In the genomic region with DNA sequence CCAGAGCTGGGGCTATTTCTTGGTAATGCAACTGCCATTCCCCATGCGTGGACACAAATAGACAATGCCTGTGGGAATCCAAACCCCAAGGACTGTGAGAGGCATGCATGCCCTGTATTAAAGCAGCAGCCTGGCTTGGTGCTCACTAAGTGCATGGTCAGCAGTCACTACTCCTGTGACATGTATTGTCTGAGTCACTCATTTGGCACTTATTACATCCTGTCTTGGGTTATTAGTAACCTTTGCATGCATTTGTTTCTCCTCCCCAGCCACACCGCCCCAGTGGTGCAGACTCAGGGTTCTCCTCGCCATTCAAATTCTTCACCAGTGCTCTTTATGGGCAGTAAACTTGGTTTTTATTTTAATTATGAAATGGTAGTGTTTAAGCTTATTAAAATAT, we compare ENCODE assay signal across 8 cellular contexts. TPM values are rescaled to one million over a fixed set of nuclear protein-coding genes. Genes with fewer than 3 reads are reported as not detected.
DNase-seq lines count a peak whose midpoint lies in the region; ATAC-seq and TF ChIP-seq lines count a peak whose summit lies in the region.

No MANE protein-coding gene starts in this region.

- H3K27me3 ChIP-seq in PC-9 (ENCODE audit: insufficient read depth, low read depth) (no peaks in the 10 kb centered on the region), thoracic aorta (replicated peaks; ENCODE audit: insufficient read depth) (no peaks in the 10 kb centered on the region)

- H3K9me2 ChIP-seq in PC-9 (ENCODE audit: insufficient read depth), result no peaks in the 10 kb centered on the region

- peaks cover 5% of the 10 kb centered on the region for H3K4me1 ChIP-seq in HEK293 (ENCODE audit: control insufficient read depth, insufficient read depth, low read length)
- H3K4me1 ChIP-seq in PC-9 (replicated peaks; ENCODE audit: insufficient read depth), result peaks cover 77% of the 10 kb centered on the region
- H3K4me1 ChIP-seq in thoracic aorta (ENCODE audit: control insufficient read depth in 1 of 2, low read depth in 2 of 2), result peaks cover 0 to 16% of the 10 kb centered on the region in 2 donors

- H3K27ac ChIP-seq in HEK293 (ENCODE audit: extremely low read depth, low read depth, low read length) (no peak overlapping the region), PC-9 (peak overlapping the region; percentile 97), thoracic aorta (no peak overlapping the region)

- no TSS peak for BruUV-seq in PC-9 (replicated peaks; lab: Mats Ljungman, UMichigan)

- H3K4me3 ChIP-seq in GM12865 (ENCODE audit: low read depth, low read length) (no peak overlapping the region), HEK293 (ENCODE audit: low read depth, low read length) (no peak overlapping the region), PC-9 (peak overlapping the region; percentile 17; the same call in 1 of the 2 replicates), fibroblast of villous mesenchyme (ENCODE audit: low read depth, low read length) (no peak overlapping the region), thoracic aorta (no peak overlapping the region)

- TF ChIP-seq CTCF in GM12865 (IDR thresholded peaks at IDR 0.05; ENCODE audit: insufficient read depth, low read depth, low read length, missing control alignments), result no peak
- no peak for TF ChIP-seq CTCF in HEK293 (tag by site-specific recombination; IDR thresholded peaks at IDR 0.05)
- TF ChIP-seq CTCF in PC-9 (conservative IDR thresholded peaks at IDR 0.05), result no peak; the same call in 1 of the 2 replicates
- TF ChIP-seq CTCF in fibroblast of villous mesenchyme (IDR thresholded peaks at IDR 0.05; ENCODE audit: insufficient read depth, low read depth, low read length), result no peak
- TF ChIP-seq CTCF in thoracic aorta (IDR thresholded peaks at IDR 0.05), result no peak

- POLR2A ChIA-PET in HEK293 (lab: Yijun Ruan, JAX), result no interaction called here
- POLR2A ChIA-PET in PC-9 (lab: Charles Lee; ENCODE audit: unreplicated experiment), result no interaction called here

- H3K36me3 ChIP-seq in HEK293 (ENCODE audit: control insufficient read depth in 2 of 2, insufficient read depth in 1 of 2, low read length in 2 of 2) (no peaks in the 10 kb centered on the region), PC-9 (ENCODE audit: low read depth) (no peaks in the 10 kb centered on the region), thoracic aorta (no peaks in the 10 kb centered on the region)

- no peaks in the 10 kb centered on the region for H4K20me1 ChIP-seq in PC-9 (ENCODE audit: insufficient read depth)

- DNase-seq in GM12865 (ENCODE audit: low read depth) (peak; percentile 10), PC-9 (peak; percentile 55 to 95), fibroblast of villous mesenchyme (ENCODE audit: low read depth) (peak; percentile 74), thoracic aorta (ENCODE audit: low spot score) (no peak), posterior cingulate gyrus (no peak)
- DNase-seq in stimulated activated CD4-positive, alpha-beta T cell treated with anti-CD3 and anti-CD28 coated beads, Interleukin-4, amount 100 ng/mL, for 1 hour, result no peak
- DNase-seq in stimulated activated CD8-positive, alpha-beta memory T cell treated with anti-CD3 and anti-CD28 coated beads, Interleukin-4, amount 100 ng/mL, for 48 hours, result no peak

- H3K79me2 ChIP-seq in PC-9 (ENCODE audit: low read depth), result peaks cover 86% of the 10 kb centered on the region

- H3K9me3 ChIP-seq in HEK293 (ENCODE audit: control insufficient read depth, insufficient read depth, low read depth, low read length) (no peaks in the 10 kb centered on the region), PC-9 (ENCODE audit: insufficient read depth, low read depth) (no peaks in the 10 kb centered on the region), thoracic aorta (no peaks in the 10 kb centered on the region)

- CTCF ChIA-PET in HEK293 (lab: Yijun Ruan, JAX) (no interaction called here), PC-9 (lab: Charles Lee) (no interaction called here)

- ATAC-seq in thoracic aorta (ENCODE audit: insufficient number of reproducible peaks, low FRiP score, low read depth), result peak; percentile 28

- H3F3A ChIP-seq in PC-9 (ENCODE audit: insufficient read depth, low read depth), result peaks cover 42% of the 10 kb centered on the region

- H3K4me2 ChIP-seq in PC-9, result peak overlapping the region; percentile 65

- intact Hi-C loops in PC-9 (cut with micrococcal nuclease; ENCODE audit: unreplicated experiment), result no loop called here
- intact Hi-C loops in posterior cingulate gyrus (cut with DNase I), result no loop called here

- no peak overlapping the region for H2AFZ ChIP-seq in PC-9

TF ChIP-seq in HEK293, 187 proteins besides CTCF, POLR2A, EP300 and RAD21:
- TF ChIP-seq, protein P1, sequence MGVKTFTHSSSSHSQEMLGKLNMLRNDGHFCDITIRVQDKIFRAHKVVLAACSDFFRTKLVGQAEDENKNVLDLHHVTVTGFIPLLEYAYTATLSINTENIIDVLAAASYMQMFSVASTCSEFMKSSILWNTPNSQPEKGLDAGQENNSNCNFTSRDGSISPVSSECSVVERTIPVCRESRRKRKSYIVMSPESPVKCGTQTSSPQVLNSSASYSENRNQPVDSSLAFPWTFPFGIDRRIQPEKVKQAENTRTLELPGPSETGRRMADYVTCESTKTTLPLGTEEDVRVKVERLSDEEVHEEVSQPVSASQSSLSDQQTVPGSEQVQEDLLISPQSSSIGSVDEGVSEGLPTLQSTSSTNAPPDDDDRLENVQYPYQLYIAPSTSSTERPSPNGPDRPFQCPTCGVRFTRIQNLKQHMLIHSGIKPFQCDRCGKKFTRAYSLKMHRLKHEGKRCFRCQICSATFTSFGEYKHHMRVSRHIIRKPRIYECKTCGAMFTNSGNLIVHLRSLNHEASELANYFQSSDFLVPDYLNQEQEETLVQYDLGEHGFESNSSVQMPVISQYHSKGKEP (tag by site-specific recombination; IDR thresholded peaks at IDR 0.05), result peak; percentile 19; the same call in 1 of the 2 replicates
- TF ChIP-seq ZNF335 (tag by site-specific recombination; conservative IDR thresholded peaks at IDR 0.05) (no peak), ZNF785 (tag by site-specific recombination; IDR thresholded peaks at IDR 0.05) (no peak)

RNA-seq across cellular contexts. Expression of a gene that starts 30.2 kb away (rescaled TPM):
- total RNA-seq in PC-9 (2021) (21.7 and 24.0 TPM in 2 replicates), fibroblast of villous mesenchyme (19.0 and 27.2 TPM in 2 replicates), thoracic aorta (10 to 100 TPM in 1 of 2 donors, 1 to 10 TPM in 1; 5.8 to 18.1 TPM)

Comparison
In these comparisons a context has a peak if more than half of its experiments do, and no peak if none do; other contexts are left out.
1. DNase-seq: peak in GM12865 (single experiment), PC-9 (2 of 2) and fibroblast of villous mesenchyme (single experiment); none in thoracic aorta (single experiment), stimulated activated CD4-positive, alpha-beta T cell treated with anti-CD3 and anti-CD28 coated beads, Interleukin-4, amount 100 ng/mL, for 1 hour (single experiment), stimulated activated CD8-positive, alpha-beta memory T cell treated with anti-CD3 and anti-CD28 coated beads, Interleukin-4, amount 100 ng/mL, for 48 hours (single experiment) and posterior cingulate gyrus (0 of 10).